ENCODE assay signal across 9 cellular contexts in genomic region chr12:123149088-123149827, GRCh38. TPM values are rescaled to one million over a fixed set of nuclear protein-coding genes. Genes with fewer than 3 reads are reported as not detected.
DNase-seq lines count a peak whose midpoint lies in the region; ATAC-seq and TF ChIP-seq lines count a peak whose summit lies in the region.
"Had no signal": no experiment of that assay in that cellular context is flagged by ENCODE, and none has a peak within 500 bp of the region (broad histone marks: within the 10 kb centered on the region; RNA-seq: fewer than 3 reads in every experiment).

No MANE protein-coding gene starts in this region.

- no peak overlapping the region for H3K9ac ChIP-seq in skeletal muscle satellite cell (ENCODE audit: low read depth, low read length)

- no peak overlapping the region; the same call in 1 of the 2 replicates for H3K4me3 ChIP-seq in H7 (ENCODE audit: insufficient read depth, low read depth, low read length)
- no peak overlapping the region for H3K4me3 ChIP-seq in hepatocyte
- H3K4me3 ChIP-seq in skeletal muscle satellite cell (ENCODE audit: low read length): peak overlapping the region; percentile 82

- peak overlapping the region; percentile 18 for H3K27ac Mint-ChIP-seq in activated T-helper 17 cell treated with anti-CD3 and anti-CD28 coated beads, Interleukin-2, amount 50 U/mL, for 72 hours

- ATAC-seq in activated T-helper 17 cell treated with anti-CD3 and anti-CD28 coated beads, Interleukin-2, amount 50 U/mL, for 72 hours (replicated peaks): no peak
- no peak for ATAC-seq in GM21360 (IDR thresholded peaks at IDR 0.05; ENCODE audit: unreplicated experiment)
- no peak for ATAC-seq in GM18520 (IDR thresholded peaks at IDR 0.05; ENCODE audit: unreplicated experiment)
- no peak for ATAC-seq in HG03432 (IDR thresholded peaks at IDR 0.05; ENCODE audit: unreplicated experiment)

- H3K9me3 Mint-ChIP-seq in activated T-helper 17 cell treated with anti-CD3 and anti-CD28 coated beads, Interleukin-2, amount 50 U/mL, for 72 hours: no peaks in the 10 kb centered on the region

- peaks cover 40% of the 10 kb centered on the region for H3K79me2 ChIP-seq in hepatocyte

- H3K36me3 ChIP-seq in H7 (replicated peaks; ENCODE audit: control insufficient read depth, insufficient read depth, low read length) (no peaks in the 10 kb centered on the region), hepatocyte (replicated peaks; ENCODE audit: insufficient read depth, low read depth) (no peaks in the 10 kb centered on the region), skeletal muscle satellite cell (ENCODE audit: insufficient read depth, low read length) (no peaks in the 10 kb centered on the region)

- H3K4me3 Mint-ChIP-seq in activated T-helper 17 cell treated with anti-CD3 and anti-CD28 coated beads, Interleukin-2, amount 50 U/mL, for 72 hours: peak overlapping the region; percentile 73

- H4K20me1 ChIP-seq in hepatocyte (ENCODE audit: insufficient read depth, poor library complexity, severe bottlenecking): no peaks in the 10 kb centered on the region

- peaks cover 26% of the 10 kb centered on the region for H3K27me3 ChIP-seq in H7 (ENCODE audit: control insufficient read depth, insufficient read depth, low read length)
- no peaks in the 10 kb centered on the region for H3K27me3 ChIP-seq in hepatocyte
- no peaks in the 10 kb centered on the region for H3K27me3 ChIP-seq in skeletal muscle satellite cell (ENCODE audit: control insufficient read depth, insufficient read depth, low read length)

- H3K4me1 Mint-ChIP-seq in activated T-helper 17 cell treated with anti-CD3 and anti-CD28 coated beads, Interleukin-2, amount 50 U/mL, for 72 hours: peaks cover 14% of the 10 kb centered on the region

- H3K9me3 ChIP-seq in hepatocyte (ENCODE audit: low read depth) (no peaks in the 10 kb centered on the region), skeletal muscle satellite cell (replicated peaks; ENCODE audit: low read length) (no peaks in the 10 kb centered on the region)

- H3K4me2 ChIP-seq in hepatocyte: peak overlapping the region; percentile 100
- H3K4me2 ChIP-seq in skeletal muscle satellite cell (ENCODE audit: low read length): peak overlapping the region; percentile 94

- peaks cover 26% of the 10 kb centered on the region for H3K4me1 ChIP-seq in hepatocyte (ENCODE audit: insufficient read depth)
- H3K4me1 ChIP-seq in skeletal muscle satellite cell (ENCODE audit: control insufficient read depth, insufficient read depth, low read length): peaks cover 20% of the 10 kb centered on the region

- H3K27ac ChIP-seq in hepatocyte: peak overlapping the region; percentile 57

- no peak overlapping the region for H2AFZ ChIP-seq in hepatocyte

- no peaks in the 10 kb centered on the region for H3K9me2 ChIP-seq in hepatocyte (replicated peaks; ENCODE audit: insufficient read depth)

- H3K27me3 Mint-ChIP-seq in activated T-helper 17 cell treated with anti-CD3 and anti-CD28 coated beads, Interleukin-2, amount 50 U/mL, for 72 hours: no peaks in the 10 kb centered on the region

- no peak for TF ChIP-seq CTCF in hepatocyte (IDR thresholded peaks at IDR 0.05; ENCODE audit: poor library complexity)

- H3K36me3 Mint-ChIP-seq in activated T-helper 17 cell treated with anti-CD3 and anti-CD28 coated beads, Interleukin-2, amount 50 U/mL, for 72 hours (ENCODE audit: low read depth): no peaks in the 10 kb centered on the region

- WGBS in hepatocyte (ENCODE audit: low lambda C conversion rate, missing lambda C conversion rate): 42% methylated on average over 9 of the region's 9 CpGs

- DNase-seq in H7 (peak; percentile 16), hepatocyte (ENCODE audit: low spot score) (peak; percentile 38), NCI-H1417 (lab: John Stamatoyannopoulos, UW) (no peak)
- DNase-seq: activated gamma-delta T cell treated with Interleukin-2 at 50 U/mL for 16 hours had no signal

RNA-seq across cellular contexts. Expression of gene PITPNM2, which starts 1.6 kb away (rescaled TPM):
- 3.5 and 3.7 TPM in 2 replicates for total RNA-seq in H7 (2014; rRNA removed; shearing (Covaris generic))
- total RNA-seq in activated T-helper 17 cell treated with anti-CD3 and anti-CD28 coated beads, Interleukin-2, amount 50 U/mL, for 72 hours: 1 to 10 TPM; 4.1 to 4.6 TPM
- total RNA-seq in hepatocyte: 2.2 and 3.6 TPM in 2 replicates
- polyA plus RNA-seq in hepatocyte: 5.7 and 6.3 TPM in 2 replicates
- total RNA-seq in skeletal muscle satellite cell (2012; rRNA removed): 5.0 and 7.9 TPM in 2 replicates

Comparison
In these comparisons a context has a peak if more than half of its experiments do, and no peak if none do; other contexts are left out.
1. DNase-seq: peak in H7 (single experiment) and hepatocyte (single experiment); none in NCI-H1417 (0 of 3).